ENCODE assay signal across 8 cellular contexts in the genomic region with DNA sequence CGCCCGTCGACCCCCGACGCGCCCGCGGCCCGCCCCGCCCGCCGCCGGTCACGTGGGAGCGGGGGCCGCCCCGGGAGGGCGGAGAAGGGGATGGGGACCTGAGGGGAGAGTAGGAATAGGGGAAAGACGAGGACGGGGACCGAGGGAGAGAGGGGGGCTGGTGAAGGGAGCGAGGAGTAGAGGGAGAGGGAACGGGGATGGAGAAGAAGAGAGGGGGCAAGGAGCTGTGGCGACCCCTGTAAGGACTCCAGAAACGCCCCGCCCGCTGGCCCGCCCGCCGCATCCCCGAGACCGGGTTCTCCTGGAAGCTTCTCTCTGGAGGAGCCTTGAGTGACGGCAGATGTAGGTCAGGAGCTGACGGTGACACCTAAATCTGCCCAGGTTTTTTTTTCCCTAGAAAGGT. TPM values are rescaled to one million over a fixed set of nuclear protein-coding genes. Genes with fewer than 3 reads are reported as not detected.
A peak's percentile ranks its signal among the peaks of the same experiment; 100 is the strongest.
DNase-seq lines count a peak whose midpoint lies in the region; ATAC-seq and TF ChIP-seq lines count a peak whose summit lies in the region.

No MANE protein-coding gene starts in this region.

- intact Hi-C loops in aorta (cut with DNase I): loop anchor here (5.0 to 10.0 kb wide), 3 partner anchors 122 to 435 kb away; a partner anchor contains a TSS

- no peaks in the 10 kb centered on the region for H3K36me3 ChIP-seq in aorta (ENCODE audit: control insufficient read depth in 1 of 2, insufficient read depth in 2 of 2, low read length in 1 of 2)

- WGBS in aorta, 2 donors: 0 to 1% methylated on average over 33 to 34 of the region's 34 CpGs

- H3K4me1 Mint-ChIP-seq in WTC11 (peaks cover 63% of the 10 kb centered on the region), naive B cell (peaks cover 50 to 53% (median 52%) of the 10 kb centered on the region in 3 donors)

- peaks cover 5% of the 10 kb centered on the region for H3K36me3 Mint-ChIP-seq in WTC11
- no peaks in the 10 kb centered on the region for H3K36me3 Mint-ChIP-seq in naive B cell

- TF ChIP-seq CTCF in WTC11 (IDR thresholded peaks at IDR 0.05): no peak

- peak overlapping the region; percentile 96 to 98 for H3K27ac ChIP-seq in aorta (ENCODE audit: low read depth in 1 of 2, low read length in 2 of 2)

- no peaks in the 10 kb centered on the region for H3K27me3 ChIP-seq in aorta (ENCODE audit: control insufficient read depth in 1 of 2, insufficient read depth in 2 of 2, low read length in 1 of 2)

- POLR2A ChIA-PET in WTC11 (lab: Charles Lee): interaction anchor here (0.5 to 0.8 kb wide), 3 partner anchors 46 to 117 kb away, joined by 3 read pairs; no protein-coding TSS in a partner anchor

- no peaks in the 10 kb centered on the region for H3K9me3 ChIP-seq in aorta (ENCODE audit: control insufficient read depth, low read length)

- CTCF ChIA-PET in WTC11 (lab: Charles Lee): interaction anchor here (1.0 kb wide), 1 partner anchor 75 kb away, joined by 5 read pairs; no protein-coding TSS in a partner anchor

- peak overlapping the region; percentile 97 to 99 for H3K4me3 ChIP-seq in aorta (ENCODE audit: low read length in 2 of 2)

- no peaks in the 10 kb centered on the region for H3K4me1 ChIP-seq in aorta (ENCODE audit: control insufficient read depth in 1 of 2, insufficient read depth in 2 of 2, low read length in 2 of 2)

- peak overlapping the region; percentile 75 for H3K4me3 Mint-ChIP-seq in WTC11
- peak overlapping the region; percentile 76 to 96 (median 86) for H3K4me3 Mint-ChIP-seq in naive B cell

- ATAC-seq in GM21515 (IDR thresholded peaks at IDR 0.05; ENCODE audit: unreplicated experiment) (peak; percentile 11), WTC11 (peak; percentile 23), esophagus mucosa (peak; percentile 1), naive B cell (ENCODE audit: low read depth in 2 of 2) (peak in 1 of 2 donors; percentile 13), aorta (ENCODE audit: low FRiP score) (peak; percentile 12)

- H3K27ac Mint-ChIP-seq in WTC11 (no peak overlapping the region), naive B cell (peak overlapping the region; percentile 14 to 97 (median 93))

- no peak for TF ChIP-seq EP300 in Ishikawa (IDR thresholded peaks at IDR 0.05; ENCODE audit: borderline replicate concordance)

- DNase-seq in NCI-H2227 (lab: John Stamatoyannopoulos, UW; ENCODE audit: unreplicated experiment) (peak; percentile 83), NCI-H2227 treated with DMSO at 0.1 percent for 48 hours (lab: John Stamatoyannopoulos, UW) (no peak), WTC11 (ENCODE audit: low spot score) (peak; percentile 63), naive B cell (no peak), aorta (peak; percentile 62 to 82)

- no peak for TF ChIP-seq RAD21 in Ishikawa (IDR thresholded peaks at IDR 0.05; ENCODE audit: low read depth)

- H3K27me3 Mint-ChIP-seq in WTC11 (ENCODE audit: low read depth) (no peaks in the 10 kb centered on the region), naive B cell (no peaks in the 10 kb centered on the region)

- H3K9me3 Mint-ChIP-seq in WTC11 (0 out of 2 replicates have a peak, but pooled peaks cover 6% of the 10 kb centered on the region), naive B cell (peaks cover 0 to 5% (median 4%) of the 10 kb centered on the region in 7 donors)

TF ChIP-seq in Ishikawa, 13 proteins besides CTCF, POLR2A, EP300 and RAD21:
- TF ChIP-seq CEBPB (IDR thresholded peaks at IDR 0.05) (no peak), CREB1 (IDR thresholded peaks at IDR 0.05; ENCODE audit: low read depth) (no peak), NFIC (IDR thresholded peaks at IDR 0.05) (no peak), TEAD4 (IDR thresholded peaks at IDR 0.05) (no peak), ZBTB7A (IDR thresholded peaks at IDR 0.05; ENCODE audit: low read depth) (no peak), TCF12 (IDR thresholded peaks at IDR 0.05; ENCODE audit: low read depth) (no peak)
- TF ChIP-seq, protein P1, sequence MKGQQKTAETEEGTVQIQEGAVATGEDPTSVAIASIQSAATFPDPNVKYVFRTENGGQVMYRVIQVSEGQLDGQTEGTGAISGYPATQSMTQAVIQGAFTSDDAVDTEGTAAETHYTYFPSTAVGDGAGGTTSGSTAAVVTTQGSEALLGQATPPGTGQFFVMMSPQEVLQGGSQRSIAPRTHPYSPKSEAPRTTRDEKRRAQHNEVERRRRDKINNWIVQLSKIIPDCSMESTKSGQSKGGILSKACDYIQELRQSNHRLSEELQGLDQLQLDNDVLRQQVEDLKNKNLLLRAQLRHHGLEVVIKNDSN (IDR thresholded peaks at IDR 0.05): peak; percentile 91

TF ChIP-seq in WTC11, 78 proteins besides CTCF, POLR2A, EP300 and RAD21:
- TF ChIP-seq ZNF671 (CRISPR knock-in tag; IDR thresholded peaks at IDR 0.05): no peak
- TF ChIP-seq, protein P2, sequence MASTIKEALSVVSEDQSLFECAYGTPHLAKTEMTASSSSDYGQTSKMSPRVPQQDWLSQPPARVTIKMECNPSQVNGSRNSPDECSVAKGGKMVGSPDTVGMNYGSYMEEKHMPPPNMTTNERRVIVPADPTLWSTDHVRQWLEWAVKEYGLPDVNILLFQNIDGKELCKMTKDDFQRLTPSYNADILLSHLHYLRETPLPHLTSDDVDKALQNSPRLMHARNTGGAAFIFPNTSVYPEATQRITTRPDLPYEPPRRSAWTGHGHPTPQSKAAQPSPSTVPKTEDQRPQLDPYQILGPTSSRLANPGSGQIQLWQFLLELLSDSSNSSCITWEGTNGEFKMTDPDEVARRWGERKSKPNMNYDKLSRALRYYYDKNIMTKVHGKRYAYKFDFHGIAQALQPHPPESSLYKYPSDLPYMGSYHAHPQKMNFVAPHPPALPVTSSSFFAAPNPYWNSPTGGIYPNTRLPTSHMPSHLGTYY (CRISPR knock-in tag; IDR thresholded peaks at IDR 0.05): no peak
- TF ChIP-seq, protein P1 (CRISPR knock-in tag; IDR thresholded peaks at IDR 0.05): peak; percentile 69
- TF ChIP-seq TEAD4 (CRISPR knock-in tag; IDR thresholded peaks at IDR 0.05): no peak
- no peak for TF ChIP-seq NFATC4 (CRISPR knock-in tag; IDR thresholded peaks at IDR 0.05)
- TF ChIP-seq HMGA2 (CRISPR knock-in tag; IDR thresholded peaks at IDR 0.05): no peak
- TF ChIP-seq, protein P3, sequence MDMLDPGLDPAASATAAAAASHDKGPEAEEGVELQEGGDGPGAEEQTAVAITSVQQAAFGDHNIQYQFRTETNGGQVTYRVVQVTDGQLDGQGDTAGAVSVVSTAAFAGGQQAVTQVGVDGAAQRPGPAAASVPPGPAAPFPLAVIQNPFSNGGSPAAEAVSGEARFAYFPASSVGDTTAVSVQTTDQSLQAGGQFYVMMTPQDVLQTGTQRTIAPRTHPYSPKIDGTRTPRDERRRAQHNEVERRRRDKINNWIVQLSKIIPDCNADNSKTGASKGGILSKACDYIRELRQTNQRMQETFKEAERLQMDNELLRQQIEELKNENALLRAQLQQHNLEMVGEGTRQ (CRISPR knock-in tag; IDR thresholded peaks at IDR 0.05): peak; percentile 93
- no peak for TF ChIP-seq NR1H2 (CRISPR knock-in tag; IDR thresholded peaks at IDR 0.05)
- TF ChIP-seq SP1 (CRISPR knock-in tag; conservative IDR thresholded peaks at IDR 0.05): peak; percentile 51; the same call in 1 of the 2 replicates
- TF ChIP-seq ESRRA (CRISPR knock-in tag; IDR thresholded peaks at IDR 0.05; ENCODE audit: borderline replicate concordance): no peak
- TF ChIP-seq, protein P4, sequence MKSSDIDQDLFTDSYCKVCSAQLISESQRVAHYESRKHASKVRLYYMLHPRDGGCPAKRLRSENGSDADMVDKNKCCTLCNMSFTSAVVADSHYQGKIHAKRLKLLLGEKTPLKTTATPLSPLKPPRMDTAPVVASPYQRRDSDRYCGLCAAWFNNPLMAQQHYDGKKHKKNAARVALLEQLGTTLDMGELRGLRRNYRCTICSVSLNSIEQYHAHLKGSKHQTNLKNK (CRISPR knock-in tag; IDR thresholded peaks at IDR 0.05): no peak
- no peak for TF ChIP-seq FOXK1 (CRISPR knock-in tag; IDR thresholded peaks at IDR 0.05)
- TF ChIP-seq NR3C1 (CRISPR knock-in tag; conservative IDR thresholded peaks at IDR 0.05; ENCODE audit: low read depth): no peak
- TF ChIP-seq ZNF263 (CRISPR knock-in tag; IDR thresholded peaks at IDR 0.05; ENCODE audit: low read depth): no peak

RNA-seq across cellular contexts. Expression of a gene that starts 0.6 kb away (rescaled TPM):
- 46.5 to 56.0 TPM (median 49.0 TPM) in 3 replicates for total RNA-seq in WTC11 (2021)
- 13.3 TPM for total RNA-seq in esophagus mucosa
- 1 to 10 TPM; 4.2 to 7.1 (median 5.1) TPM for polyA plus RNA-seq in naive B cell (ENCODE audit: low read depth in 6 of 6)
- total RNA-seq in aorta: 10 to 100 TPM; 17.5 to 20.1 TPM
- 1 to 10 TPM; 3.1 to 5.2 TPM for polyA plus RNA-seq in aorta

Comparison
In these comparisons a context has a peak if more than half of its experiments do, and no peak if none do; other contexts are left out.
1. DNase-seq: peak in NCI-H2227 (single experiment), WTC11 (single experiment) and aorta (2 of 2); none in NCI-H2227 treated with DMSO at 0.1 percent for 48 hours (single experiment) and naive B cell (single experiment).